Comparison of ENCODE assay signal across 8 cellular contexts in genomic region chr1:230167419-230167852, GRCh38.
A peak's percentile ranks its signal among the peaks of the same experiment; 100 is the strongest.
DNase-seq lines count a peak whose midpoint lies in the region; ATAC-seq and TF ChIP-seq lines count a peak whose summit lies in the region.

No MANE protein-coding gene starts in this region.

- no peak overlapping the region for H3K4me3 Mint-ChIP-seq in CD4-positive, CD25-positive, alpha-beta regulatory T cell

- no peaks in the 10 kb centered on the region for H3K27me3 ChIP-seq in CD4-positive, CD25-positive, alpha-beta regulatory T cell (ENCODE audit: control insufficient read depth, insufficient read depth, low read length)

- no peak overlapping the region for H3K4me3 ChIP-seq in CD4-positive, CD25-positive, alpha-beta regulatory T cell (ENCODE audit: low read depth, low read length)
- H3K4me3 ChIP-seq in fibroblast of the aortic adventitia (ENCODE audit: low read depth, low read length) (no peak overlapping the region), retinal pigment epithelial cell (ENCODE audit: low read length) (no peak overlapping the region)

- H3K27me3 Mint-ChIP-seq in CD4-positive, CD25-positive, alpha-beta regulatory T cell = no peaks in the 10 kb centered on the region

- no peaks in the 10 kb centered on the region for H3K36me3 Mint-ChIP-seq in CD4-positive, CD25-positive, alpha-beta regulatory T cell

- peak overlapping the region in 2 of 3 donors; percentile 0 to 84 for H3K27ac Mint-ChIP-seq in CD4-positive, CD25-positive, alpha-beta regulatory T cell

- peak; percentile 39 to 48 for ATAC-seq in CD4-positive, CD25-positive, alpha-beta regulatory T cell (ENCODE audit: low read depth in 2 of 2)
- no peak for ATAC-seq in HG02678 (IDR thresholded peaks at IDR 0.05; ENCODE audit: unreplicated experiment)
- no peak for ATAC-seq in GM21526 (IDR thresholded peaks at IDR 0.05; ENCODE audit: low FRiP score, unreplicated experiment)

- H3K27ac ChIP-seq in CD4-positive, CD25-positive, alpha-beta regulatory T cell (ENCODE audit: insufficient read depth, low read length, poor library complexity, severe bottlenecking) = no peak overlapping the region

- H3K9me3 Mint-ChIP-seq in CD4-positive, CD25-positive, alpha-beta regulatory T cell = no peaks in the 10 kb centered on the region

- TF ChIP-seq CTCF in GM20000 (IDR thresholded peaks at IDR 0.05; ENCODE audit: extremely low read depth, missing control alignments) = peak; percentile 55
- peak; percentile 66 for TF ChIP-seq CTCF in fibroblast of the aortic adventitia (IDR thresholded peaks at IDR 0.05; ENCODE audit: insufficient read depth, low read length)
- peak; percentile 72 for TF ChIP-seq CTCF in retinal pigment epithelial cell (conservative IDR thresholded peaks at IDR 0.05; ENCODE audit: low read depth, low read length)

- H3K4me1 ChIP-seq in CD4-positive, CD25-positive, alpha-beta regulatory T cell (ENCODE audit: control insufficient read depth, insufficient read depth, low read length, poor library complexity, severe bottlenecking) = peaks cover 7% of the 10 kb centered on the region

- peak in 2 of 3 donors; percentile 47 to 72 for DNase-seq in CD4-positive, CD25-positive, alpha-beta regulatory T cell
- DNase-seq in GM20000 (ENCODE audit: low spot score) = peak; percentile 56
- DNase-seq in NCI-H69 (lab: John Stamatoyannopoulos, UW) = peak; percentile 77
- DNase-seq in activated T-cell treated with anti-CD3 and anti-CD28 coated beads for 1 hour (ENCODE audit: low read depth) = peak; percentile 6
- DNase-seq in fibroblast of the aortic adventitia (ENCODE audit: low read depth) = peak; percentile 45
- DNase-seq in retinal pigment epithelial cell (ENCODE audit: low read depth) = no peak

- H3K4me1 Mint-ChIP-seq in CD4-positive, CD25-positive, alpha-beta regulatory T cell = peaks cover 17 to 25% (median 23%) of the 10 kb centered on the region in 4 donors

- H3K36me3 ChIP-seq in CD4-positive, CD25-positive, alpha-beta regulatory T cell (ENCODE audit: control insufficient read depth, insufficient read depth, low read length) = no peaks in the 10 kb centered on the region

- no peaks in the 10 kb centered on the region for H3K9me3 ChIP-seq in CD4-positive, CD25-positive, alpha-beta regulatory T cell (ENCODE audit: control insufficient read depth in 2 of 2, low read length in 2 of 2)

Comparison
In these comparisons a context has a peak if more than half of its experiments do, and no peak if none do; other contexts are left out.
1. ATAC-seq: peak in CD4-positive, CD25-positive, alpha-beta regulatory T cell (2 of 2); none in HG02678 (single experiment) and GM21526 (single experiment).
2. Peak in every context shown above with its lines, with median percentiles within 50 percentile points of each other: CTCF ChIP-seq.